ENCODE assay signal across 14 cellular contexts in genomic region chr10:108902491-108903250, GRCh38.
DNase-seq lines count a peak whose midpoint lies in the region; ATAC-seq and TF ChIP-seq lines count a peak whose summit lies in the region.
"Had no signal": no experiment of that assay in that cellular context is flagged by ENCODE, and none has a peak within 500 bp of the region (broad histone marks: within the 10 kb centered on the region; RNA-seq: fewer than 3 reads in every experiment).

No MANE protein-coding gene starts in this region.

- TF ChIP-seq CTCF in choroid plexus epithelial cell (conservative IDR thresholded peaks at IDR 0.05; ENCODE audit: low read depth, low read length): no peak

- ATAC-seq in GM18508 (IDR thresholded peaks at IDR 0.05; ENCODE audit: insufficient read depth, unreplicated experiment): peak; percentile 69
- peak; percentile 60 for ATAC-seq in GM21360 (IDR thresholded peaks at IDR 0.05; ENCODE audit: unreplicated experiment)
- peak; percentile 49 for ATAC-seq in HG03103 (IDR thresholded peaks at IDR 0.05; ENCODE audit: low read depth, unreplicated experiment)
- ATAC-seq: stimulated activated naive B cell treated with anti-CD40 and anti-IgM and Interleukin-4, amounts not matched to agents 10 μg/mL and 1 μg/mL and 100 μg/mL, for 72 hours had no signal

- no peak overlapping the region for H3K4me3 ChIP-seq in choroid plexus epithelial cell (ENCODE audit: low read depth, low read length)

- DNase-seq in choroid plexus epithelial cell (ENCODE audit: low read depth) (peak; percentile 27), cerebellar nuclear complex (lab: John Stamatoyannopoulos, UW) (no peak), NCI-H2107 treated with DMSO at 0.1 percent for 48 hours (lab: John Stamatoyannopoulos, UW; ENCODE audit: unreplicated experiment) (no peak)
- no peak for DNase-seq in stimulated activated CD8-positive, alpha-beta memory T cell treated with anti-CD3 and anti-CD28 coated beads, Interleukin-4, amount 100 ng/mL, for 48 hours
- DNase-seq in activated CD4-positive, alpha-beta T cell treated with anti-CD3 and anti-CD28 coated beads, Interleukin-2, amount 50 U/mL, for 4 hours: no peak
- DNase-seq: activated CD4-positive, alpha-beta T cell treated with anti-CD3 and anti-CD28 coated beads, Interleukin-2, amount 10 ng/mL, durations not matched to agents 7 days and 5 days; activated gamma-delta T cell; BE2C; mammary epithelial cell; NCI-H526 treated with DMSO at 0.1 percent for 48 hours; stimulated activated naive B cell treated with anti-CD40 and anti-IgM and Interleukin-4, amounts not matched to agents 10 μg/mL and 1 μg/mL and 100 μg/mL, for 72 hours had no signal
